9 cellular contexts compared by ENCODE assay signal in the genomic region with DNA sequence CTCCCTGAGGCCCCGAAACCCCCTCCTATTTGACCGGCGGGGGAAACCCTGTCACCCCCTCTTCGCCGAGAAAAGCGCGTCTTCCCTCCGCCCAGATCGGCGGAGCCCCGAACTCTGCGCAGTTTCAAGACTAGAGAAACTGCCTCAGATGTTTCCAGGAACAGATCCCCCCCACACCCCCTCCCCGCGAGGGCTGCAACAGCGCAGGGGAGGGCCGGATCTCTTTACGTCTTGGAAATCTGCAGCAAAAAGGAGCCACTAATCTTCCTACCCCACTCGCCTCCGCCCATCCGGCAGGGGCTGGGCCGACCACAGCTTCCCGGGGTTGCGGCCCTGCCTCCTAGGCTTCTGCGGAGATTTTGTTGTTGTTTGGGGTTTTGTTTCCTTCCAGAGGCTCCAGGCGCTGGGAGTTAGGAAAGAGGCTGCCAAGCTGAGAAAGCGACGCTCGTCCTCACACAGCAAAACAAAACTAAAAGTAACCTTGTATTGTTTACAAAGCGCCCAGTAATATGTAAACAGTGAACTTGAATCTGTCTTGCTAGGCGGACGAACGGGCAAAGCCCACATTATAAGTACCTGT. TPM values are rescaled to one million over a fixed set of nuclear protein-coding genes. Genes with fewer than 3 reads are reported as not detected.
DNase-seq lines count a peak whose midpoint lies in the region; ATAC-seq and TF ChIP-seq lines count a peak whose summit lies in the region.
"Had no signal": no experiment of that assay in that cellular context is flagged by ENCODE, and none has a peak within 500 bp of the region (broad histone marks: within the 10 kb centered on the region; RNA-seq: fewer than 3 reads in every experiment).

No MANE protein-coding gene starts in this region.

- intact Hi-C loops in activated naive CD4-positive, alpha-beta T cell treated with anti-CD3 and anti-CD28 coated beads for 36 hours (cut with micrococcal nuclease) = loop anchor here (1.0 to 10.0 kb wide), 7 partner anchors 9 to 471 kb away; partner anchors contain the start of genes BNIP2 and ICE2
- intact Hi-C loops in spleen (cut with DNase I; ENCODE audit: low total_unique reads) = no loop called here

- H3K36me3 Mint-ChIP-seq in activated naive CD4-positive, alpha-beta T cell treated with anti-CD3 and anti-CD28 coated beads for 36 hours (ENCODE audit: low read depth) = no peaks in the 10 kb centered on the region

- H3K4me3 Mint-ChIP-seq in activated naive CD4-positive, alpha-beta T cell treated with anti-CD3 and anti-CD28 coated beads for 36 hours = peak overlapping the region; percentile 82

- ATAC-seq in HG02610 (IDR thresholded peaks at IDR 0.05; ENCODE audit: unreplicated experiment) = peak; percentile 46
- no peak for ATAC-seq in HG03521 (IDR thresholded peaks at IDR 0.05; ENCODE audit: unreplicated experiment)

- WGBS in iPS DF 6.9 (ENCODE audit: insufficient coverage, insufficient read length) = no CpG with 5 or more reads among the region's 32 CpGs
- WGBS in spleen, 5 donors = 0 to 3% (median 1%) methylated on average over 28 to 32 of the region's 32 CpGs

- no peak overlapping the region for H3K27ac ChIP-seq in Peyer's patch
- H3K27ac ChIP-seq in iPS DF 6.9 (ENCODE audit: low read length) = no peak overlapping the region
- H3K27ac ChIP-seq in spleen = no peak overlapping the region

- peaks cover 0 to 35% (median 18%) of the 10 kb centered on the region in 4 donors for H3K4me1 ChIP-seq in Peyer's patch
- peaks cover 8% of the 10 kb centered on the region for H3K4me1 ChIP-seq in iPS DF 6.9 (ENCODE audit: control insufficient read depth, insufficient read depth, low read length)
- peaks cover 31 to 39% (median 34%) of the 10 kb centered on the region in 6 donors for H3K4me1 ChIP-seq in spleen

- no peak for TF ChIP-seq POLR2A in Peyer's patch (IDR thresholded peaks at IDR 0.05)
- TF ChIP-seq POLR2A in spleen (IDR thresholded peaks at IDR 0.05) = no peak

- H3K27ac Mint-ChIP-seq in activated naive CD4-positive, alpha-beta T cell treated with anti-CD3 and anti-CD28 coated beads for 36 hours = peak overlapping the region; percentile 68

- peaks cover 87% of the 10 kb centered on the region for H3K27me3 Mint-ChIP-seq in activated naive CD4-positive, alpha-beta T cell treated with anti-CD3 and anti-CD28 coated beads for 36 hours (ENCODE audit: low read depth)

- CTCF ChIA-PET in activated naive CD4-positive, alpha-beta T cell treated with anti-CD3 and anti-CD28 coated beads for 36 hours (lab: Charles Lee) = interaction anchor here (1.0 to 1.4 kb wide), 2 partner anchors 9 to 88 kb away, joined by 5 to 6 read pairs; no protein-coding TSS in a partner anchor

- H3K9me3 ChIP-seq in Peyer's patch (peaks cover 0 to 3% (median 0%) of the 10 kb centered on the region in 4 donors), iPS DF 6.9 (ENCODE audit: control insufficient read depth, insufficient read depth, low read length) (no peaks in the 10 kb centered on the region), spleen (peaks cover 0 to 18% (median 0%) of the 10 kb centered on the region in 8 donors)

- H3K9me3 Mint-ChIP-seq in activated naive CD4-positive, alpha-beta T cell treated with anti-CD3 and anti-CD28 coated beads for 36 hours = no peaks in the 10 kb centered on the region

- H3K36me3 ChIP-seq in Peyer's patch (no peaks in the 10 kb centered on the region), iPS DF 6.9 (ENCODE audit: control insufficient read depth, insufficient read depth, low read length) (no peaks in the 10 kb centered on the region), spleen (no peaks in the 10 kb centered on the region)

- H3K27me3 ChIP-seq in Peyer's patch (peaks cover 7 to 64% of the 10 kb centered on the region in 2 donors), iPS DF 6.9 (ENCODE audit: control insufficient read depth, insufficient read depth, low read length) (peaks cover 30% of the 10 kb centered on the region), spleen (replicated peaks in 1 of 7) (peaks cover 22 to 100% (median 99%) of the 10 kb centered on the region in 7 donors)

- TF ChIP-seq CTCF in Peyer's patch (IDR thresholded peaks at IDR 0.05) = no peak
- no peak for TF ChIP-seq CTCF in spleen (IDR thresholded peaks at IDR 0.05 in 8 of 11, conservative IDR thresholded peaks at IDR 0.05 in 3 of 11)

- peak; percentile 71 for DNase-seq in GDM1 (lab: John Stamatoyannopoulos, UW)
- DNase-seq in Peyer's patch = peak in 2 of 3 donors; percentile 57 to 58
- peak; percentile 83 for DNase-seq in activated naive CD4-positive, alpha-beta T cell treated with anti-CD3 and anti-CD28 coated beads for 36 hours
- DNase-seq in iPS DF 6.9 (ENCODE audit: low read depth, low spot score) = no peak
- peak; percentile 84 for DNase-seq in spleen
- DNase-seq in NCI-H128 (lab: John Stamatoyannopoulos, UW; ENCODE audit: unreplicated experiment) = no peak

- peaks cover 26% of the 10 kb centered on the region for H3K4me1 Mint-ChIP-seq in activated naive CD4-positive, alpha-beta T cell treated with anti-CD3 and anti-CD28 coated beads for 36 hours (ENCODE audit: low read depth)

- H3K4me3 ChIP-seq in Peyer's patch (peak overlapping the region; percentile 32 to 66 (median 50)), iPS DF 6.9 (ENCODE audit: low read length) (peak overlapping the region; percentile 52; the same call in 1 of the 2 replicates), spleen (peak overlapping the region; percentile 39 to 66 (median 50))

RNA-seq across cellular contexts. Expression of gene FOXB1, which starts 2.2 kb away (rescaled TPM):
- not detected for total RNA-seq in Peyer's patch
- total RNA-seq in activated naive CD4-positive, alpha-beta T cell treated with anti-CD3 and anti-CD28 coated beads for 36 hours = not detected
- under 1 TPM in 1 of 7 donors, not detected in 6; 0.13 TPM for total RNA-seq in spleen
- under 1 TPM; 0.03 to 0.13 (median 0.03) TPM for polyA plus RNA-seq in spleen
- polyA plus RNA-seq: adipose tissue had no signal

Comparison
In these comparisons a context has a peak if more than half of its experiments do, and no peak if none do; other contexts are left out.
1. DNase-seq: peak in GDM1 (single experiment), Peyer's patch (2 of 3), activated naive CD4-positive, alpha-beta T cell treated with anti-CD3 and anti-CD28 coated beads for 36 hours (single experiment) and spleen (single experiment); none in iPS DF 6.9 (single experiment) and NCI-H128 (single experiment).
2. Peak in every context shown above with its lines, with median percentiles within 50 percentile points of each other: H3K4me3 ChIP-seq.